In the genomic region with DNA sequence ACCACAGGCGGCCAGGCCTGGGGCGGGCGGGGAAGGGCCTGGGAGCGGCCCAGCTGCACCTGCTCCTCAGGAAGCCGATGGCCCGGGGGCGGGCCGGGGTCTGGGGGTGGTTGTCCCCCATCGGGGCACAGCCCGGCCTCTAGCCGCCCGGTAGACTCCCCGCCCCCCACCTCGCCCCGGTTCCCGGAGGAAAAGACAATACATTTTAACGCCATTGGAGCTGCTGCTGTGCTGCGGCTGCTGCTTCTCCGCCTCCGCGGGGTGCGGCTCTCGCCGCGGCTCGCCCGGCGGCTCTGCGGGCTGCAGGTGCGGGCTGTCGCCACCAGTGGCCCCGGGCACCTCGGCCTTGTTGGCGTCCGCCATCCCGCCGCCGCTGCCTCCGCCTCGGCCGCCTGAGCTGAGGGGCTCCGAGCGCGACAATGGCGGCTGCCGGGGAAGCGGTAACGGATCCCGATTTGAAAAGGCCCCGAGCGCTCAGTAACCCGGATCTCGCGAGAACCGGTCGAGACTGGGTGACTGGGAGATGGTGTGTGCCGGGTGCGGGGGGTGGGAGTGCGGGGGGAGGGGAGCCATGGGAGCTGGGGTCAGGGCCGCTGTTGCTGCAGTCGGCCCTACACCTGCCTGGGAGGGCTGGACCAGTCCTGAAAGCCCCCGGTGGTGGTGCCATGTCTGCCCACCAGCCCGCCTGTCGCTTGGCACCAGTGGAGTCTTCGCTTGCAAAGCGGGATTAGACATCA, we compare ENCODE assay signal across 1 cellular context.
TF ChIP-seq lines count a peak whose summit lies in the region.

A gene with protein sequence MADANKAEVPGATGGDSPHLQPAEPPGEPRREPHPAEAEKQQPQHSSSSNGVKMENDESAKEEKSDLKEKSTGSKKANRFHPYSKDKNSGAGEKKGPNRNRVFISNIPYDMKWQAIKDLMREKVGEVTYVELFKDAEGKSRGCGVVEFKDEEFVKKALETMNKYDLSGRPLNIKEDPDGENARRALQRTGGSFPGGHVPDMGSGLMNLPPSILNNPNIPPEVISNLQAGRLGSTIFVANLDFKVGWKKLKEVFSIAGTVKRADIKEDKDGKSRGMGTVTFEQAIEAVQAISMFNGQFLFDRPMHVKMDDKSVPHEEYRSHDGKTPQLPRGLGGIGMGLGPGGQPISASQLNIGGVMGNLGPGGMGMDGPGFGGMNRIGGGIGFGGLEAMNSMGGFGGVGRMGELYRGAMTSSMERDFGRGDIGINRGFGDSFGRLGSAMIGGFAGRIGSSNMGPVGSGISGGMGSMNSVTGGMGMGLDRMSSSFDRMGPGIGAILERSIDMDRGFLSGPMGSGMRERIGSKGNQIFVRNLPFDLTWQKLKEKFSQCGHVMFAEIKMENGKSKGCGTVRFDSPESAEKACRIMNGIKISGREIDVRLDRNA (minus strand): TSS at position 421 of the 737 bp plus-strand sequence. CDS start 58 bp downstream, at position 363.

TF ChIP-seq in HepG2, 621 proteins besides CTCF, POLR2A, EP300 and RAD21 (continued from another document and continues in another):
- TF ChIP-seq, protein P1, sequence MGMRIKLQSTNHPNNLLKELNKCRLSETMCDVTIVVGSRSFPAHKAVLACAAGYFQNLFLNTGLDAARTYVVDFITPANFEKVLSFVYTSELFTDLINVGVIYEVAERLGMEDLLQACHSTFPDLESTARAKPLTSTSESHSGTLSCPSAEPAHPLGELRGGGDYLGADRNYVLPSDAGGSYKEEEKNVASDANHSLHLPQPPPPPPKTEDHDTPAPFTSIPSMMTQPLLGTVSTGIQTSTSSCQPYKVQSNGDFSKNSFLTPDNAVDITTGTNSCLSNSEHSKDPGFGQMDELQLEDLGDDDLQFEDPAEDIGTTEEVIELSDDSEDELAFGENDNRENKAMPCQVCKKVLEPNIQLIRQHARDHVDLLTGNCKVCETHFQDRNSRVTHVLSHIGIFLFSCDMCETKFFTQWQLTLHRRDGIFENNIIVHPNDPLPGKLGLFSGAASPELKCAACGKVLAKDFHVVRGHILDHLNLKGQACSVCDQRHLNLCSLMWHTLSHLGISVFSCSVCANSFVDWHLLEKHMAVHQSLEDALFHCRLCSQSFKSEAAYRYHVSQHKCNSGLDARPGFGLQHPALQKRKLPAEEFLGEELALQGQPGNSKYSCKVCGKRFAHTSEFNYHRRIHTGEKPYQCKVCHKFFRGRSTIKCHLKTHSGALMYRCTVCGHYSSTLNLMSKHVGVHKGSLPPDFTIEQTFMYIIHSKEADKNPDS (CRISPR knock-in tag; IDR thresholded peaks at IDR 0.05): no peak
- TF ChIP-seq POLR2G (IDR thresholded peaks at IDR 0.05; ENCODE audit: low read depth, low read length) (no peak), PPARG (CRISPR knock-in tag; conservative IDR thresholded peaks at IDR 0.05) (no peak), ZNF232 (CRISPR knock-in tag; IDR thresholded peaks at IDR 0.05; ENCODE audit: borderline replicate concordance) (no peak), ERF (CRISPR knock-in tag; IDR thresholded peaks at IDR 0.05) (no peak), ZFX (CRISPR knock-in tag; IDR thresholded peaks at IDR 0.05; ENCODE audit: low read depth) (peak; percentile 77), ZEB1 (IDR thresholded peaks at IDR 0.05; ENCODE audit: insufficient replicate concordance, low read depth) (no peak), MEF2D (CRISPR knock-in tag; IDR thresholded peaks at IDR 0.05) (no peak), SCMH1 (CRISPR knock-in tag; IDR thresholded peaks at IDR 0.05; ENCODE audit: borderline replicate concordance) (no peak), GABPB1 (CRISPR knock-in tag; IDR thresholded peaks at IDR 0.05) (peak; percentile 26; the same call in 1 of the 2 replicates), TAF15 (IDR thresholded peaks at IDR 0.05; ENCODE audit: low read depth, low read length, poor library complexity, severe bottlenecking) (no peak), SPEN (CRISPR knock-in tag; IDR thresholded peaks at IDR 0.05; ENCODE audit: low read depth) (0 out of 2 replicates have a peak, but pooled peaks have one; percentile 42), ZNF75D (CRISPR knock-in tag; IDR thresholded peaks at IDR 0.05; ENCODE audit: borderline replicate concordance) (no peak), ZFP36 (IDR thresholded peaks at IDR 0.05; ENCODE audit: borderline replicate concordance, low read depth, low read length, partially characterized antibody) (no peak), HHEX (CRISPR knock-in tag; IDR thresholded peaks at IDR 0.05) (no peak), ZNF180 (CRISPR knock-in tag; IDR thresholded peaks at IDR 0.05; ENCODE audit: borderline replicate concordance, low read depth) (no peak), ZNF33A (CRISPR knock-in tag; IDR thresholded peaks at IDR 0.05; ENCODE audit: borderline replicate concordance) (no peak), BHLHE40 (IDR thresholded peaks at IDR 0.05; ENCODE audit: low read length) (no peak)
- TF ChIP-seq, protein P2, sequence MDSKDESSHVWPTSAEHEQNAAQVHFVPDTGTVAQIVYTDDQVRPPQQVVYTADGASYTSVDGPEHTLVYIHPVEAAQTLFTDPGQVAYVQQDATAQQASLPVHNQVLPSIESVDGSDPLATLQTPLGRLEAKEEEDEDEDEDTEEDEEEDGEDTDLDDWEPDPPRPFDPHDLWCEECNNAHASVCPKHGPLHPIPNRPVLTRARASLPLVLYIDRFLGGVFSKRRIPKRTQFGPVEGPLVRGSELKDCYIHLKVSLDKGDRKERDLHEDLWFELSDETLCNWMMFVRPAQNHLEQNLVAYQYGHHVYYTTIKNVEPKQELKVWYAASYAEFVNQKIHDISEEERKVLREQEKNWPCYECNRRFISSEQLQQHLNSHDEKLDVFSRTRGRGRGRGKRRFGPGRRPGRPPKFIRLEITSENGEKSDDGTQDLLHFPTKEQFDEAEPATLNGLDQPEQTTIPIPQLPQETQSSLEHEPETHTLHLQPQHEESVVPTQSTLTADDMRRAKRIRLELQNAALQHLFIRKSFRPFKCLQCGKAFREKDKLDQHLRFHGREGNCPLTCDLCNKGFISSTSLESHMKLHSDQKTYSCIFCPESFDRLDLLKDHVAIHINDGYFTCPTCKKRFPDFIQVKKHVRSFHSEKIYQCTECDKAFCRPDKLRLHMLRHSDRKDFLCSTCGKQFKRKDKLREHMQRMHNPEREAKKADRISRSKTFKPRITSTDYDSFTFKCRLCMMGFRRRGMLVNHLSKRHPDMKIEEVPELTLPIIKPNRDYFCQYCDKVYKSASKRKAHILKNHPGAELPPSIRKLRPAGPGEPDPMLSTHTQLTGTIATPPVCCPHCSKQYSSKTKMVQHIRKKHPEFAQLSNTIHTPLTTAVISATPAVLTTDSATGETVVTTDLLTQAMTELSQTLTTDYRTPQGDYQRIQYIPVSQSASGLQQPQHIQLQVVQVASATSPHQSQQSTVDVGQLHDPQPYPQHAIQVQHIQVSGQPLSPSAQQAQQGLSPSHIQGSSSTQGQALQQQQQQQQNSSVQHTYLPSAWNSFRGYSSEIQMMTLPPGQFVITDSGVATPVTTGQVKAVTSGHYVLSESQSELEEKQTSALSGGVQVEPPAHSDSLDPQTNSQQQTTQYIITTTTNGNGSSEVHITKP (CRISPR knock-in tag; IDR thresholded peaks at IDR 0.05; ENCODE audit: low read depth): no peak
- TF ChIP-seq, protein P3, sequence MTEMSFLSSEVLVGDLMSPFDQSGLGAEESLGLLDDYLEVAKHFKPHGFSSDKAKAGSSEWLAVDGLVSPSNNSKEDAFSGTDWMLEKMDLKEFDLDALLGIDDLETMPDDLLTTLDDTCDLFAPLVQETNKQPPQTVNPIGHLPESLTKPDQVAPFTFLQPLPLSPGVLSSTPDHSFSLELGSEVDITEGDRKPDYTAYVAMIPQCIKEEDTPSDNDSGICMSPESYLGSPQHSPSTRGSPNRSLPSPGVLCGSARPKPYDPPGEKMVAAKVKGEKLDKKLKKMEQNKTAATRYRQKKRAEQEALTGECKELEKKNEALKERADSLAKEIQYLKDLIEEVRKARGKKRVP (CRISPR knock-in tag; IDR thresholded peaks at IDR 0.05): 0 out of 4 replicates have a peak, but pooled peaks of 1 of the 2 experiments have one; percentile 29
- TF ChIP-seq, protein P4, sequence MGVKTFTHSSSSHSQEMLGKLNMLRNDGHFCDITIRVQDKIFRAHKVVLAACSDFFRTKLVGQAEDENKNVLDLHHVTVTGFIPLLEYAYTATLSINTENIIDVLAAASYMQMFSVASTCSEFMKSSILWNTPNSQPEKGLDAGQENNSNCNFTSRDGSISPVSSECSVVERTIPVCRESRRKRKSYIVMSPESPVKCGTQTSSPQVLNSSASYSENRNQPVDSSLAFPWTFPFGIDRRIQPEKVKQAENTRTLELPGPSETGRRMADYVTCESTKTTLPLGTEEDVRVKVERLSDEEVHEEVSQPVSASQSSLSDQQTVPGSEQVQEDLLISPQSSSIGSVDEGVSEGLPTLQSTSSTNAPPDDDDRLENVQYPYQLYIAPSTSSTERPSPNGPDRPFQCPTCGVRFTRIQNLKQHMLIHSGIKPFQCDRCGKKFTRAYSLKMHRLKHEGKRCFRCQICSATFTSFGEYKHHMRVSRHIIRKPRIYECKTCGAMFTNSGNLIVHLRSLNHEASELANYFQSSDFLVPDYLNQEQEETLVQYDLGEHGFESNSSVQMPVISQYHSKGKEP (CRISPR knock-in tag; IDR thresholded peaks at IDR 0.05): no peak
- TF ChIP-seq, protein P5, sequence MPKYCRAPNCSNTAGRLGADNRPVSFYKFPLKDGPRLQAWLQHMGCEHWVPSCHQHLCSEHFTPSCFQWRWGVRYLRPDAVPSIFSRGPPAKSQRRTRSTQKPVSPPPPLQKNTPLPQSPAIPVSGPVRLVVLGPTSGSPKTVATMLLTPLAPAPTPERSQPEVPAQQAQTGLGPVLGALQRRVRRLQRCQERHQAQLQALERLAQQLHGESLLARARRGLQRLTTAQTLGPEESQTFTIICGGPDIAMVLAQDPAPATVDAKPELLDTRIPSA (CRISPR knock-in tag; IDR thresholded peaks at IDR 0.05; ENCODE audit: borderline replicate concordance): no peak
- TF ChIP-seq, protein P6, sequence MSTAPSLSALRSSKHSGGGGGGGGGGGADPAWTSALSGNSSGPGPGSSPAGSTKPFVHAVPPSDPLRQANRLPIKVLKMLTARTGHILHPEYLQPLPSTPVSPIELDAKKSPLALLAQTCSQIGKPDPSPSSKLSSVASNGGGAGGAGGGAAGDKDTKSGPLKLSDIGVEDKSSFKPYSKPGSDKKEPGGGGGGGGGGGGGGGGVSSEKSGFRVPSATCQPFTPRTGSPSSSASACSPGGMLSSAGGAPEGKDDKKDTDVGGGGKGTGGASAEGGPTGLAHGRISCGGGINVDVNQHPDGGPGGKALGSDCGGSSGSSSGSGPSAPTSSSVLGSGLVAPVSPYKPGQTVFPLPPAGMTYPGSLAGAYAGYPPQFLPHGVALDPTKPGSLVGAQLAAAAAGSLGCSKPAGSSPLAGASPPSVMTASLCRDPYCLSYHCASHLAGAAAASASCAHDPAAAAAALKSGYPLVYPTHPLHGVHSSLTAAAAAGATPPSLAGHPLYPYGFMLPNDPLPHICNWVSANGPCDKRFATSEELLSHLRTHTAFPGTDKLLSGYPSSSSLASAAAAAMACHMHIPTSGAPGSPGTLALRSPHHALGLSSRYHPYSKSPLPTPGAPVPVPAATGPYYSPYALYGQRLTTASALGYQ (CRISPR knock-in tag; IDR thresholded peaks at IDR 0.05): no peak
- TF ChIP-seq, protein P7, sequence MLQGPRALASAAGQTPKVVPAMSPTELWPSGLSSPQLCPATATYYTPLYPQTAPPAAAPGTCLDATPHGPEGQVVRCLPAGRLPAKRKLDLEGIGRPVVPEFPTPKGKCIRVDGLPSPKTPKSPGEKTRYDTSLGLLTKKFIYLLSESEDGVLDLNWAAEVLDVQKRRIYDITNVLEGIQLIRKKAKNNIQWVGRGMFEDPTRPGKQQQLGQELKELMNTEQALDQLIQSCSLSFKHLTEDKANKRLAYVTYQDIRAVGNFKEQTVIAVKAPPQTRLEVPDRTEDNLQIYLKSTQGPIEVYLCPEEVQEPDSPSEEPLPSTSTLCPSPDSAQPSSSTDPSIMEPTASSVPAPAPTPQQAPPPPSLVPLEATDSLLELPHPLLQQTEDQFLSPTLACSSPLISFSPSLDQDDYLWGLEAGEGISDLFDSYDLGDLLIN (CRISPR knock-in tag; IDR thresholded peaks at IDR 0.05; ENCODE audit: borderline replicate concordance): no peak
